Comparison of ENCODE assay signal across 33 cellular contexts in the genomic region with DNA sequence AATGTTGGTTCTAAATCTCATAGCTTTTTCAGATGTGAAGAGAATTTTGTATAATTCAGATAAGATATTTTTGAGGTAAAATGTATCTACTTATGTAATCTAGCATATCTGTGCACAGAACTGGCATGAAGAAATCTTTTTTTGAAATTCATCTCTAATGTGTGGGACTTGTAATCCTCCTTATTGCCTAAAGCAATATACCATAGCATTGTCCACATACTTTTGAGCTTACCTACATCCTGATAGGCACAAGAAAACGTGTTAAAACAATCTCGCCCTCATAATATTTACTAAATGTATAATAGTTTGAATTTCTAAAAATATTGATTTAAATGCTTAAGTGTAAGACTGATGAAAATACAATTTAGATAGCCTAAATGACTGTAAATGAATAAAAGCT.
"Had no signal": no experiment of that assay in that cellular context is flagged by ENCODE, and none has a peak within 500 bp of the region (broad histone marks: within the 10 kb centered on the region; RNA-seq: fewer than 3 reads in every experiment).

No MANE protein-coding gene starts in this region.

- H3K36me3 ChIP-seq: adrenal gland, brain microvascular endothelial cell, gastrocnemius medialis, heart left ventricle had no signal

- H3K9me3 ChIP-seq: adrenal gland, gastrocnemius medialis, heart left ventricle had no signal

- ATAC-seq: activated CD4-positive, alpha-beta T cell treated with anti-CD3 and anti-CD28 coated beads for 36 hours; activated CD8-positive, alpha-beta memory T cell treated with anti-CD3 and anti-CD28 coated beads, Interleukin-2, amount 10 ng/mL, durations not matched to agents 7 days and 5 days; activated CD8-positive, alpha-beta T cell treated with anti-CD3 and anti-CD28 coated beads, Interleukin-2, amount 10 ng/mL, durations not matched to agents 7 days and 5 days; activated naive CD8-positive, alpha-beta T cell treated with anti-CD3 and anti-CD28 coated beads, Interleukin-2, amount 50 U/mL, for 24 hours; effector memory CD8-positive, alpha-beta T cell; esophagus mucosa; gastrocnemius medialis; heart left ventricle had no signal

- H3K9me3 Mint-ChIP-seq: activated CD4-positive, alpha-beta memory T cell treated with anti-CD3 and anti-CD28 coated beads for 36 hours; activated CD4-positive, alpha-beta T cell treated with anti-CD3 and anti-CD28 coated beads, Interleukin-2, amount 10 ng/mL, durations not matched to agents 24 days and 14 days; activated naive CD4-positive, alpha-beta T cell treated with anti-CD3 and anti-CD28 coated beads for 36 hours; activated naive CD4-positive, alpha-beta T cell treated with anti-CD3 and anti-CD28 coated beads, Interleukin-2, amount 50 U/mL, for 24 hours; activated naive CD8-positive, alpha-beta T cell treated with anti-CD3 and anti-CD28 coated beads for 36 hours; activated naive CD8-positive, alpha-beta T cell treated with anti-CD3 and anti-CD28 coated beads, Interleukin-2, amount 50 U/mL, for 24 hours; activated T-helper 1 cell treated with anti-CD3 and anti-CD28 coated beads, Interleukin-12 subunit alpha, Interleukin-12 subunit beta, Interleukin-2, Interleukin-4 antibody, amounts not matched to agents 30 ng/mL and 10 ng/mL and 1 ng/mL, durations not matched to agents 14 hours and 24 hours and 36 hours; activated T-helper 2 cell treated with anti-CD3 and anti-CD28 coated beads, Interferon-gamma antibody, Interleukin-2, Interleukin-4, amounts not matched to agents 10 μg/mL and 5 μg/mL and 100 μg/mL, durations not matched to agents 14 hours and 24 hours and 36 hours had no signal

- H3K4me1 ChIP-seq: adrenal gland, gastrocnemius medialis, heart left ventricle had no signal

- H3K36me3 Mint-ChIP-seq: activated CD4-positive, alpha-beta memory T cell treated with anti-CD3 and anti-CD28 coated beads for 36 hours; activated CD8-positive, alpha-beta memory T cell treated with anti-CD3 and anti-CD28 coated beads, Interleukin-2, amount 10 ng/mL, durations not matched to agents 7 days and 5 days; activated naive CD4-positive, alpha-beta T cell treated with anti-CD3 and anti-CD28 coated beads, Interleukin-2, amount 50 U/mL, for 24 hours; activated naive CD8-positive, alpha-beta T cell treated with anti-CD3 and anti-CD28 coated beads for 36 hours had no signal

- DNase-seq: activated CD4-positive, alpha-beta memory T cell treated with anti-CD3 and anti-CD28 coated beads for 36 hours; activated CD4-positive, alpha-beta T cell treated with anti-CD3 and anti-CD28 coated beads for 36 hours; activated CD4-positive, alpha-beta T cell treated with anti-CD3 and anti-CD28 coated beads, Interleukin-2, amount 10 ng/mL, durations not matched to agents 24 days and 14 days; activated CD4-positive, CD25-positive, alpha-beta regulatory T cell; activated CD4-positive, CD25-positive, alpha-beta regulatory T cell treated with anti-CD3 and anti-CD28 coated beads, Interleukin-2, amount 50 U/mL, for 72 hours; activated CD8-positive, alpha-beta memory T cell treated with anti-CD3 and anti-CD28 coated beads, Interleukin-2, amount 10 ng/mL, durations not matched to agents 7 days and 5 days; activated CD8-positive, alpha-beta memory T cell treated with anti-CD3 and anti-CD28 coated beads, Interleukin-2, amount 50 U/mL, for 4 hours; activated CD8-positive, alpha-beta T cell treated with anti-CD3 and anti-CD28 coated beads, Interleukin-2, amount 10 ng/mL, durations not matched to agents 7 days and 5 days; activated effector memory CD4-positive, alpha-beta T cell treated with anti-CD3 and anti-CD28 coated beads, Interleukin-2, amount 50 U/mL, for 16 hours; activated naive CD4-positive, alpha-beta T cell treated with anti-CD3 and anti-CD28 coated beads for 36 hours; activated naive CD8-positive, alpha-beta T cell treated with anti-CD3 and anti-CD28 coated beads for 36 hours; activated naive CD8-positive, alpha-beta T cell treated with anti-CD3 and anti-CD28 coated beads, Interleukin-2, amount 50 U/mL, for 24 hours; activated T-cell treated with anti-CD3 and anti-CD28 coated beads, Interleukin-2, amount 50 U/mL, for 1 hour; activated T-cell treated with anti-CD3 and anti-CD28 coated beads, Interleukin-2, amount 50 U/mL, for 48 hours; adrenal gland; amygdala; brain microvascular endothelial cell; caudate nucleus; cortex of kidney; dermis blood vessel endothelial cell; effector CD4-positive, alpha-beta T cell; effector memory CD8-positive, alpha-beta T cell; foreskin fibroblast; gastrocnemius medialis; glutamatergic neuron; heart left ventricle; T-helper 2 cell had no signal

- H3K4me1 Mint-ChIP-seq: activated CD4-positive, alpha-beta T cell treated with anti-CD3 and anti-CD28 coated beads for 36 hours; activated CD4-positive, alpha-beta T cell treated with anti-CD3 and anti-CD28 coated beads, Interleukin-2, amount 10 ng/mL, durations not matched to agents 24 days and 14 days; activated CD8-positive, alpha-beta memory T cell treated with anti-CD3 and anti-CD28 coated beads, Interleukin-2, amount 10 ng/mL, durations not matched to agents 7 days and 5 days; activated naive CD4-positive, alpha-beta T cell treated with anti-CD3 and anti-CD28 coated beads, Interleukin-2, amount 50 U/mL, for 24 hours; activated naive CD8-positive, alpha-beta T cell treated with anti-CD3 and anti-CD28 coated beads for 36 hours; activated naive CD8-positive, alpha-beta T cell treated with anti-CD3 and anti-CD28 coated beads, Interleukin-2, amount 50 U/mL, for 24 hours had no signal

- FAIRE-seq: astrocyte, colon had no signal

- H3K4me3 Mint-ChIP-seq: activated CD4-positive, alpha-beta memory T cell treated with anti-CD3 and anti-CD28 coated beads for 36 hours; activated CD4-positive, alpha-beta T cell treated with anti-CD3 and anti-CD28 coated beads for 36 hours; activated CD4-positive, alpha-beta T cell treated with anti-CD3 and anti-CD28 coated beads, Interleukin-2, amount 10 ng/mL, durations not matched to agents 24 days and 14 days; activated CD8-positive, alpha-beta memory T cell treated with anti-CD3 and anti-CD28 coated beads, Interleukin-2, amount 10 ng/mL, durations not matched to agents 7 days and 5 days; activated CD8-positive, alpha-beta T cell treated with anti-CD3 and anti-CD28 coated beads, Interleukin-2, amount 10 ng/mL, durations not matched to agents 7 days and 5 days; activated naive CD4-positive, alpha-beta T cell treated with anti-CD3 and anti-CD28 coated beads for 36 hours; activated naive CD4-positive, alpha-beta T cell treated with anti-CD3 and anti-CD28 coated beads, Interleukin-2, amount 50 U/mL, for 24 hours; activated naive CD8-positive, alpha-beta T cell treated with anti-CD3 and anti-CD28 coated beads for 36 hours; activated naive CD8-positive, alpha-beta T cell treated with anti-CD3 and anti-CD28 coated beads, Interleukin-2, amount 50 U/mL, for 24 hours; activated T-helper 1 cell treated with anti-CD3 and anti-CD28 coated beads, Interleukin-12 subunit alpha, Interleukin-12 subunit beta, Interleukin-2, Interleukin-4 antibody, amounts not matched to agents 30 ng/mL and 10 ng/mL and 1 ng/mL, durations not matched to agents 14 hours and 24 hours and 36 hours; effector memory CD8-positive, alpha-beta T cell had no signal

- H3K27me3 Mint-ChIP-seq: activated CD4-positive, alpha-beta memory T cell treated with anti-CD3 and anti-CD28 coated beads for 36 hours; activated CD4-positive, alpha-beta T cell treated with anti-CD3 and anti-CD28 coated beads for 36 hours; activated CD4-positive, alpha-beta T cell treated with anti-CD3 and anti-CD28 coated beads, Interleukin-2, amount 10 ng/mL, durations not matched to agents 24 days and 14 days; activated CD8-positive, alpha-beta memory T cell treated with anti-CD3 and anti-CD28 coated beads, Interleukin-2, amount 10 ng/mL, durations not matched to agents 7 days and 5 days; activated naive CD8-positive, alpha-beta T cell treated with anti-CD3 and anti-CD28 coated beads, Interleukin-2, amount 50 U/mL, for 24 hours; effector memory CD8-positive, alpha-beta T cell had no signal

- H3K27ac Mint-ChIP-seq: activated CD4-positive, alpha-beta memory T cell treated with anti-CD3 and anti-CD28 coated beads for 36 hours; activated CD4-positive, alpha-beta T cell treated with anti-CD3 and anti-CD28 coated beads for 36 hours; activated CD4-positive, alpha-beta T cell treated with anti-CD3 and anti-CD28 coated beads, Interleukin-2, amount 10 ng/mL, durations not matched to agents 24 days and 14 days; activated CD8-positive, alpha-beta memory T cell treated with anti-CD3 and anti-CD28 coated beads, Interleukin-2, amount 10 ng/mL, durations not matched to agents 7 days and 5 days; activated CD8-positive, alpha-beta T cell treated with anti-CD3 and anti-CD28 coated beads, Interleukin-2, amount 10 ng/mL, durations not matched to agents 7 days and 5 days; activated naive CD4-positive, alpha-beta T cell treated with anti-CD3 and anti-CD28 coated beads for 36 hours; activated naive CD4-positive, alpha-beta T cell treated with anti-CD3 and anti-CD28 coated beads, Interleukin-2, amount 50 U/mL, for 24 hours; activated naive CD8-positive, alpha-beta T cell treated with anti-CD3 and anti-CD28 coated beads for 36 hours; activated naive CD8-positive, alpha-beta T cell treated with anti-CD3 and anti-CD28 coated beads, Interleukin-2, amount 50 U/mL, for 24 hours; activated T-helper 1 cell treated with anti-CD3 and anti-CD28 coated beads, Interleukin-12 subunit alpha, Interleukin-12 subunit beta, Interleukin-2, Interleukin-4 antibody, amounts not matched to agents 30 ng/mL and 10 ng/mL and 1 ng/mL, durations not matched to agents 14 hours and 24 hours and 36 hours; activated T-helper 2 cell treated with anti-CD3 and anti-CD28 coated beads, Interferon-gamma antibody, Interleukin-2, Interleukin-4, amounts not matched to agents 10 μg/mL and 5 μg/mL and 100 μg/mL, durations not matched to agents 14 hours and 24 hours and 36 hours; effector memory CD8-positive, alpha-beta T cell had no signal

- H3K27ac ChIP-seq: adrenal gland, brain microvascular endothelial cell, gastrocnemius medialis, heart left ventricle had no signal

- H3K27me3 ChIP-seq: adrenal gland, brain microvascular endothelial cell, gastrocnemius medialis, heart left ventricle had no signal

- H3K4me3 ChIP-seq: adrenal gland, gastrocnemius medialis, heart left ventricle had no signal
